9 cellular contexts compared by ENCODE assay signal in the genomic region with DNA sequence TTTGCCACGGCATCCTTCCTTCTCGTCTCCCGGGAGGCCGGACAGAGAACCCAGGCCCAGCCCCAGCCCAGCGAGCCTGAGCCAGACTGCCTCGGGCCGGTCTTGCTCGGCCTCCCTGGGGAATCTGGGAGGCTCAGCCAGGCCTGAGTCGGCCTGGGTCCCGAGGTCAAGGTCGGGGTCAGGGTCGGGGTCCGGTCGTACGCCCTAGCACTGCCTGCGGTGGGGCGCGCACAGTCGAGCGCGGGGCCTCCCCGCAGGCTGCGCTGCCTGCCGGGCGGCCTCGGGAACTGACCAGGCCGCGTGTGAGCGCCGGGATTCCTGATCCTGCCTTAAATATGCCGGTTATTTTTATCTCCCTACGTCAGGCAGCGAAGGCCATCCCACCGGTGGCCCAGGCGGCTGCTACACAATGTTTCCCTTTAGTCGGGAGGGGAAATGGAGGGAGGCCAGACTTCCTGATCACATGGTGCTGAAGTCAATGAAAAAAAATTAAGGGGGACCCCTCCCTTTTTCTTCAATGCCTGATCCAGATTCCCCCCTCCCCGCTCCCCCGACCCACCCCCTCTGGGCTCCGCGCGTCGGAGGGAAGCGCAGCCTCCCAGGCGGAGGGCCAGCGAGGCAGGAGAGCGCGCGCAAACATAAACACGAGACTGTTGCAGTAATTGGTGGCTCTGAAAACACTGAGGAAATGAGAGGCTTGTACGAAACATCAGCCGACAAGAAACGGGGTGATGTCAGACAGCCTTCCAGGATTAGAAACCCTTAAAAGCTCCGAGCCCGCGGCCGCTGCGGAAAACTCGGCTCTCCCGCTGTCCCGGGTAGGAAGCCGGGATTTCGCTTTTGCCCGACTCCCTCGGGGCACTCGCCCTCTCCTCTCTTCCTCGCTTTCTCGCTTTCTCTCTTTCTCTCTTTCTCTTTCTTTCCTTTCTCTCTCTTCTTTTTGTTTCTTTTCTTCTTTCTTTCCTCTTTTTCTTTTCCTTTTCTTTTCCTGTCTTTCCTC.
A peak's percentile ranks its signal among the peaks of the same experiment; 100 is the strongest.
DNase-seq lines count a peak whose midpoint lies in the region; ATAC-seq and TF ChIP-seq lines count a peak whose summit lies in the region.
"Had no signal": no experiment of that assay in that cellular context is flagged by ENCODE, and none has a peak within 500 bp of the region (broad histone marks: within the 10 kb centered on the region; RNA-seq: fewer than 3 reads in every experiment).

No MANE protein-coding gene starts in this region.

- H3K9ac ChIP-seq in subcutaneous abdominal adipose tissue (ENCODE audit: low read length in 5 of 5), result peak overlapping the region; percentile 40 to 76 (median 65)

- DNase-seq in AG09319 (ENCODE audit: extremely low read depth, low read depth), result peak; percentile 99
- peak; percentile 50 for DNase-seq in H4 (ENCODE audit: low spot score)
- DNase-seq in SJSA1 (ENCODE audit: low read depth in 1 of 2, low spot score in 2 of 2), result peak; percentile 90 to 91
- no peak for DNase-seq in epithelial cell of proximal tubule (ENCODE audit: low read depth)
- DNase-seq in memory B cell (ENCODE audit: low spot score in 2 of 2), result no peak
- DNase-seq in HK-2 (ENCODE audit: unreplicated experiment), result no peak

- H3K9me3 Mint-ChIP-seq in memory B cell, result no peaks in the 10 kb centered on the region

- H3K27ac ChIP-seq in SJSA1 (peak overlapping the region; percentile 98), subcutaneous abdominal adipose tissue (ENCODE audit: low read depth, low read length) (peak overlapping the region; percentile 87)

- peak overlapping the region; percentile 78 for H3K4me3 Mint-ChIP-seq in memory B cell

- ATAC-seq in memory B cell (ENCODE audit: low read depth) (peak; percentile 52), HG02763 (IDR thresholded peaks at IDR 0.05; ENCODE audit: unreplicated experiment) (no peak)

- peaks cover 19% of the 10 kb centered on the region for H3K4me1 Mint-ChIP-seq in memory B cell

- H3K9me3 ChIP-seq in SJSA1 (replicated peaks), result no peaks in the 10 kb centered on the region
- H3K9me3 ChIP-seq in subcutaneous abdominal adipose tissue (ENCODE audit: control insufficient read depth in 5 of 5, low read length in 5 of 5), result no peaks in the 10 kb centered on the region
- H3K9me3 ChIP-seq: HAP-1 had no signal

- TF ChIP-seq CTCF in AG09319 (IDR thresholded peaks at IDR 0.05; ENCODE audit: low read depth, low read length) (peak; percentile 15), epithelial cell of proximal tubule (conservative IDR thresholded peaks at IDR 0.05; ENCODE audit: low read depth, low read length) (no peak)

- peak overlapping the region; percentile 46 for H3K4me3 ChIP-seq in SJSA1
- H3K4me3 ChIP-seq in epithelial cell of proximal tubule (ENCODE audit: low read depth, low read length), result peak overlapping the region; percentile 65
- peak overlapping the region; percentile 48 to 65 (median 53) for H3K4me3 ChIP-seq in subcutaneous abdominal adipose tissue (ENCODE audit: low read depth in 1 of 5, low read length in 5 of 5)
- H3K4me3 ChIP-seq: HAP-1 had no signal

- H3K27me3 ChIP-seq in SJSA1 (replicated peaks) (no peaks in the 10 kb centered on the region), subcutaneous abdominal adipose tissue (ENCODE audit: control insufficient read depth in 5 of 5, insufficient read depth in 4 of 5, low read length in 5 of 5) (no peaks in the 10 kb centered on the region)

- H3K27ac Mint-ChIP-seq in memory B cell, result no peak overlapping the region

- peaks cover 23% of the 10 kb centered on the region for H3K27me3 Mint-ChIP-seq in memory B cell

- H3K4me1 ChIP-seq in SJSA1 (replicated peaks) (peaks cover 21% of the 10 kb centered on the region), subcutaneous abdominal adipose tissue (ENCODE audit: control insufficient read depth in 5 of 5, insufficient read depth in 5 of 5, low read length in 5 of 5) (peaks cover 4 to 26% (median 24%) of the 10 kb centered on the region in 5 donors)

- H3K36me3 Mint-ChIP-seq in memory B cell, result no peaks in the 10 kb centered on the region

- H3K36me3 ChIP-seq in SJSA1 (no peaks in the 10 kb centered on the region), subcutaneous abdominal adipose tissue (ENCODE audit: control insufficient read depth in 5 of 5, insufficient read depth in 5 of 5, low read length in 5 of 5) (no peaks in the 10 kb centered on the region)
- H3K36me3 ChIP-seq: HAP-1 had no signal

Comparison
In these comparisons a context has a peak if more than half of its experiments do, and no peak if none do; other contexts are left out.
1. DNase-seq: peak in AG09319 (single experiment), H4 (single experiment) and SJSA1 (2 of 2); none in epithelial cell of proximal tubule (single experiment), memory B cell (0 of 2) and HK-2 (single experiment).
2. Peak in every context shown above with its lines, with median percentiles within 50 percentile points of each other: H3K4me3 ChIP-seq.